22 cellular contexts compared by ENCODE assay signal in genomic region chr5:138833095-138833494, GRCh38. TPM values are rescaled to one million over a fixed set of nuclear protein-coding genes. Genes with fewer than 3 reads are reported as not detected.
"Had no signal": no experiment of that assay in that cellular context is flagged by ENCODE, and none has a peak within 500 bp of the region (broad histone marks: within the 10 kb centered on the region; RNA-seq: fewer than 3 reads in every experiment).

No MANE protein-coding gene starts in this region.

- H3K36me3 Mint-ChIP-seq: activated naive CD8-positive, alpha-beta T cell treated with anti-CD3 and anti-CD28 coated beads, Interleukin-2, amount 10 ng/mL, durations not matched to agents 7 days and 5 days had no signal

- H3K27me3 ChIP-seq: heart right ventricle, stomach, testis had no signal

- DNase-seq: activated B cell treated with CpG ODN at 0.5 μM for 24 hours; activated CD4-positive, alpha-beta T cell treated with anti-CD3 and anti-CD28 coated beads for 48 hours; activated CD8-positive, alpha-beta memory T cell treated with anti-CD3 and anti-CD28 coated beads, Interleukin-2, amount 50 U/mL, for 4 hours; activated CD8-positive, alpha-beta T cell treated with anti-CD3 and anti-CD28 coated beads, Interleukin-2, amount 10 ng/mL, durations not matched to agents 7 days and 5 days; activated gamma-delta T cell treated with Interleukin-2 at 50 U/mL for 16 hours; activated naive CD8-positive, alpha-beta T cell treated with anti-CD3 and anti-CD28 coated beads, Interleukin-2, amount 10 ng/mL, durations not matched to agents 7 days and 5 days; anterior cingulate cortex; effector memory CD4-positive, alpha-beta T cell; heart right ventricle; mesenchymal stem cell; occipital lobe; right cardiac atrium; stimulated activated CD4-positive, alpha-beta T cell treated with anti-CD3 and anti-CD28 coated beads, Interleukin-1b, Interleukin-23, amount 100 ng/mL, for 48 hours; stomach; SW 1271; testis had no signal

- H3K27ac ChIP-seq: heart right ventricle, stomach, testis had no signal

- H3K27me3 Mint-ChIP-seq: activated B cell treated with CpG ODN at 0.5 μM for 24 hours; dendritic cell treated with granulocyte-macrophage colony-stimulating factor and Interleukin-4, amounts not matched to agents 40 ng/mL and 50 ng/mL, for 4 days; natural killer cell treated with Interleukin-12 subunit alpha and Interleukin-12 subunit beta and Interleukin-15 and Interleukin-18, amount 100 ng/mL, for 72 hours; progenitor cell of endocrine pancreas had no signal

- H3K4me3 ChIP-seq: heart right ventricle, stomach, testis had no signal

- FAIRE-seq: bronchial epithelial cell, frontal cortex, TTC549 had no signal

- H3K4me1 ChIP-seq: testis had no signal

- ATAC-seq: activated CD8-positive, alpha-beta T cell treated with anti-CD3 and anti-CD28 coated beads, Interleukin-2, amount 10 ng/mL, durations not matched to agents 7 days and 5 days; heart right ventricle; natural killer cell treated with Interleukin-12 subunit alpha and Interleukin-12 subunit beta and Interleukin-15 and Interleukin-18, amount 100 ng/mL, for 72 hours; right cardiac atrium had no signal

- H3K27ac Mint-ChIP-seq: activated B cell treated with CpG ODN at 0.5 μM for 24 hours; activated CD8-positive, alpha-beta T cell treated with anti-CD3 and anti-CD28 coated beads, Interleukin-2, amount 10 ng/mL, durations not matched to agents 7 days and 5 days; activated naive CD8-positive, alpha-beta T cell treated with anti-CD3 and anti-CD28 coated beads, Interleukin-2, amount 10 ng/mL, durations not matched to agents 7 days and 5 days; dendritic cell treated with granulocyte-macrophage colony-stimulating factor and Interleukin-4, amounts not matched to agents 40 ng/mL and 50 ng/mL, for 4 days; natural killer cell treated with Interleukin-12 subunit alpha and Interleukin-12 subunit beta and Interleukin-15 and Interleukin-18, amount 100 ng/mL, for 72 hours; progenitor cell of endocrine pancreas had no signal

- H3K9me3 Mint-ChIP-seq: activated B cell treated with CpG ODN at 0.5 μM for 24 hours; activated naive CD8-positive, alpha-beta T cell treated with anti-CD3 and anti-CD28 coated beads, Interleukin-2, amount 10 ng/mL, durations not matched to agents 7 days and 5 days; dendritic cell treated with granulocyte-macrophage colony-stimulating factor and Interleukin-4, amounts not matched to agents 40 ng/mL and 50 ng/mL, for 4 days; natural killer cell treated with Interleukin-12 subunit alpha and Interleukin-12 subunit beta and Interleukin-15 and Interleukin-18, amount 100 ng/mL, for 72 hours had no signal

- H3K4me3 Mint-ChIP-seq: activated B cell treated with CpG ODN at 0.5 μM for 24 hours; activated CD8-positive, alpha-beta T cell treated with anti-CD3 and anti-CD28 coated beads, Interleukin-2, amount 10 ng/mL, durations not matched to agents 7 days and 5 days; activated naive CD8-positive, alpha-beta T cell treated with anti-CD3 and anti-CD28 coated beads, Interleukin-2, amount 10 ng/mL, durations not matched to agents 7 days and 5 days; dendritic cell treated with granulocyte-macrophage colony-stimulating factor and Interleukin-4, amounts not matched to agents 40 ng/mL and 50 ng/mL, for 4 days; natural killer cell treated with Interleukin-12 subunit alpha and Interleukin-12 subunit beta and Interleukin-15 and Interleukin-18, amount 100 ng/mL, for 72 hours had no signal

- H3K9me3 ChIP-seq: heart right ventricle, testis had no signal

RNA-seq across cellular contexts. Expression of gene LRRTM2, which starts 42.0 kb away (rescaled TPM):
- total RNA-seq: bronchial epithelial cell, progenitor cell of endocrine pancreas had no signal
